Comparison of ENCODE assay signal across 8 cellular contexts in the genomic region with DNA sequence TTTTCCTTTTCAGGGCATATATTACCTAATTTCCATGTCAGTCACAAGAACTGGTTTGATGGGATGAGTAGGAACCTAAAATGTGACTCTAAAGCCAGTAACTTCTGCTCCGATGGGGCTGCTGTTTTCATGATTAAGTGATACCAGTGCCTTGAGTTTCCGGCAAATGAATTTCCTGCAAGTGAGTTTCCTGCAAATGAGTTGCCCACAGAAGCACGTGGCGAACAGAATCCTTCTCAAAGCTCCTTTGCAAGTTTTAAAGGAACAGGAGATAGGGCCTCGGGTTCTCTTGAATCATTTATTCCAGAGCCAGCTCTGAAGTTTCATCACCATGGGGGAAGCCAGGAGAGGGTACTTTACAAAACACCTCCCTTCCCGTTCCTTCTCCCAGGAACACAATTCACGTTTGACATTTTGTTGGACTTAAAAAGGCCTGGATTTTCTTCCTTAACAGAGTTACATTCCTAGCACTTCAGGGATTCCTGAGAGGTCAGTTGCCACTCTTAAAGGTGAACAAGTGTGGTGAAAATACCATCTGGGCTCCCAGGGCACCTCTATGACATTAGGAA. TPM values are rescaled to one million over a fixed set of nuclear protein-coding genes. Genes with fewer than 3 reads are reported as not detected.
DNase-seq lines count a peak whose midpoint lies in the region; ATAC-seq and TF ChIP-seq lines count a peak whose summit lies in the region.

No MANE protein-coding gene starts in this region.

- H3K27ac ChIP-seq in thoracic aorta: peak overlapping the region in 1 of 2 donors; percentile 13

- H3K27me3 ChIP-seq in thoracic aorta (replicated peaks; ENCODE audit: insufficient read depth): no peaks in the 10 kb centered on the region

- peak overlapping the region; percentile 81 for H3K4me3 Mint-ChIP-seq in activated naive CD8-positive, alpha-beta T cell treated with anti-CD3 and anti-CD28 coated beads, Interleukin-2, amount 10 ng/mL, durations not matched to agents 7 days and 5 days

- peaks cover 4% of the 10 kb centered on the region for H3K36me3 Mint-ChIP-seq in activated naive CD8-positive, alpha-beta T cell treated with anti-CD3 and anti-CD28 coated beads, Interleukin-2, amount 10 ng/mL, durations not matched to agents 7 days and 5 days

- H3K4me3 ChIP-seq in thoracic aorta: peak overlapping the region; percentile 18
- no peak overlapping the region for H3K4me3 ChIP-seq in mucosa of descending colon

- H3K9me3 ChIP-seq in thoracic aorta: no peaks in the 10 kb centered on the region
- H3K9me3 ChIP-seq in mucosa of descending colon: no peaks in the 10 kb centered on the region

- peak overlapping the region; percentile 87 for H3K27ac Mint-ChIP-seq in activated naive CD8-positive, alpha-beta T cell treated with anti-CD3 and anti-CD28 coated beads, Interleukin-2, amount 10 ng/mL, durations not matched to agents 7 days and 5 days

- H3K4me1 ChIP-seq in thoracic aorta (ENCODE audit: control insufficient read depth in 1 of 2, low read depth in 2 of 2) (peaks cover 31 to 38% of the 10 kb centered on the region in 2 donors), mucosa of descending colon (ENCODE audit: low read depth) (peaks cover 26% of the 10 kb centered on the region)

- H3K27me3 Mint-ChIP-seq in activated naive CD8-positive, alpha-beta T cell treated with anti-CD3 and anti-CD28 coated beads, Interleukin-2, amount 10 ng/mL, durations not matched to agents 7 days and 5 days: no peaks in the 10 kb centered on the region

- ATAC-seq in activated naive CD8-positive, alpha-beta T cell treated with anti-CD3 and anti-CD28 coated beads, Interleukin-2, amount 10 ng/mL, durations not matched to agents 7 days and 5 days (ENCODE audit: low read depth): no peak
- ATAC-seq in left lobe of liver (no peak), thoracic aorta (ENCODE audit: insufficient number of reproducible peaks, low FRiP score, low read depth) (no peak), mucosa of descending colon (no peak)

- no peaks in the 10 kb centered on the region for H3K9me3 Mint-ChIP-seq in activated naive CD8-positive, alpha-beta T cell treated with anti-CD3 and anti-CD28 coated beads, Interleukin-2, amount 10 ng/mL, durations not matched to agents 7 days and 5 days

- POLR2A ChIA-PET in activated naive CD8-positive, alpha-beta T cell treated with anti-CD3 and anti-CD28 coated beads, Interleukin-2, amount 10 ng/mL, durations not matched to agents 7 days and 5 days (lab: Charles Lee): interaction anchor here (0.5 to 2.6 kb wide), 9 partner anchors 20 to 198 kb away, joined by 3 to 11 read pairs (median 4); a partner anchor contains a TSS

- intact Hi-C loops in mucosa of descending colon (cut with DNase I, micrococcal nuclease): no loop called here

- H3K4me1 Mint-ChIP-seq in activated naive CD8-positive, alpha-beta T cell treated with anti-CD3 and anti-CD28 coated beads, Interleukin-2, amount 10 ng/mL, durations not matched to agents 7 days and 5 days: peaks cover 40% of the 10 kb centered on the region

- DNase-seq in activated gamma-delta T cell treated with Interleukin-2 at 50 U/mL for 16 hours (peak; percentile 24), activated gamma-delta T cell (lab: John Stamatoyannopoulos, UW) (no peak), left lobe of liver (ENCODE audit: low spot score) (peak; percentile 41), thoracic aorta (ENCODE audit: low spot score) (peak; percentile 28), NCI-H146 treated with DMSO at 0.1 percent for 48 hours (lab: John Stamatoyannopoulos, UW; ENCODE audit: unreplicated experiment) (no peak), AG08396 (ENCODE audit: low spot score) (no peak), mucosa of descending colon (no peak)
- DNase-seq in activated naive CD8-positive, alpha-beta T cell treated with anti-CD3 and anti-CD28 coated beads, Interleukin-2, amount 10 ng/mL, durations not matched to agents 7 days and 5 days: no peak

- TF ChIP-seq CTCF in thoracic aorta (IDR thresholded peaks at IDR 0.05): no peak
- no peak for TF ChIP-seq CTCF in mucosa of descending colon (IDR thresholded peaks at IDR 0.05)

- H3K36me3 ChIP-seq in thoracic aorta (no peaks in the 10 kb centered on the region), mucosa of descending colon (ENCODE audit: low read depth) (no peaks in the 10 kb centered on the region)

RNA-seq across cellular contexts. Expression of a gene that starts 2.2 kb away (rescaled TPM):
- total RNA-seq in activated naive CD8-positive, alpha-beta T cell treated with anti-CD3 and anti-CD28 coated beads, Interleukin-2, amount 10 ng/mL, durations not matched to agents 7 days and 5 days: 10 to 100 TPM; 28.3 to 30.0 TPM
- 12.7 TPM for total RNA-seq in left lobe of liver
- 10 to 100 TPM; 11.8 to 30.4 TPM for total RNA-seq in thoracic aorta
- 10 to 100 TPM; 32.2 to 34.8 (median 32.8) TPM for total RNA-seq in mucosa of descending colon

RNA-seq across cellular contexts. Expression of a gene that starts 28.6 kb away (rescaled TPM):
- 10 to 100 TPM; 10.1 to 10.3 TPM for total RNA-seq in activated naive CD8-positive, alpha-beta T cell treated with anti-CD3 and anti-CD28 coated beads, Interleukin-2, amount 10 ng/mL, durations not matched to agents 7 days and 5 days
- total RNA-seq in left lobe of liver (14.8 TPM), thoracic aorta (10 to 100 TPM; 40.9 to 42.0 TPM), mucosa of descending colon (10 to 100 TPM in 1 of 3 donors, 1 to 10 TPM in 2; 7.2 to 23.7 (median 8.2) TPM)

Comparison
In these comparisons a context has a peak if more than half of its experiments do, and no peak if none do; other contexts are left out.
1. DNase-seq: peak in activated gamma-delta T cell treated with Interleukin-2 at 50 U/mL for 16 hours (single experiment), left lobe of liver (single experiment) and thoracic aorta (single experiment); none in activated gamma-delta T cell (single experiment), activated naive CD8-positive, alpha-beta T cell treated with anti-CD3 and anti-CD28 coated beads, Interleukin-2, amount 10 ng/mL, durations not matched to agents 7 days and 5 days (single experiment), NCI-H146 treated with DMSO at 0.1 percent for 48 hours (single experiment), AG08396 (single experiment) and mucosa of descending colon (0 of 3).